12 cellular contexts compared by ENCODE assay signal in the genomic region with DNA sequence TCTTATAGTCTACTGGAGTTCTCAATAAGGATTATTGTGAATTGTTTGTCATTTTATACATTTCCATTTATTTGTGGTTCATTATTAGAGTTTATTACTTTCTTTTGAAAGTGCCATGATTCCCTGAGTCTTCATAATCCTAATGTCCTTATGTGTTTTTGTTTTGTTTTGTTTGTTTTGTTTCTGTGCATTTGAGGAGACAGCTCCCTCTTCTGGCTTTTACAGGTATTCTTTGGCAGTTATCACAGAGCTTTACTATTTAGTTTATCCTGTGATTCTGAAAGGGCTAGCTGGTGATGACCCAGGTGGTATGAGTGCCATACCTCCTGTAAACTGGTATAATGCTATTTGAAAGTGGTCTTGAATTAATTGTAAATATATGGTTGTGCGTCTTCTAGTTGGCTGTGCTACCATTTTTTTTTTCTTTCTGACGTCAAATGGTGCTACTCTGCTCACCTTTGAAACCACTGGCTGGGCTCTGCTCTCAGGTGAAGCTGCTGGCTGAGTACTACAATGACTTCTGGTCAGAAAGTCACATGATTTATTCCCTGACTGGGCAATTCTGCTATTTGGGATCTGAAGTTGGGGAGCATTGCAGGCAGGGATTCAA.
DNase-seq lines count a peak whose midpoint lies in the region; ATAC-seq and TF ChIP-seq lines count a peak whose summit lies in the region.
"Had no signal": no experiment of that assay in that cellular context is flagged by ENCODE, and none has a peak within 500 bp of the region (broad histone marks: within the 10 kb centered on the region; RNA-seq: fewer than 3 reads in every experiment).

No MANE protein-coding gene starts in this region.

- H3K4me1 ChIP-seq in BE2C (no peaks in the 10 kb centered on the region), GM23338 (ENCODE audit: insufficient read depth) (no peaks in the 10 kb centered on the region), OCI-LY3 (ENCODE audit: low read length) (no peaks in the 10 kb centered on the region)

- H3K27ac ChIP-seq in GM23338 (ENCODE audit: low read depth): no peak overlapping the region
- no peak overlapping the region for H3K27ac ChIP-seq in OCI-LY3 (ENCODE audit: low read length)

- peak; percentile 20 for DNase-seq in BE2C
- peak; percentile 66 for DNase-seq in GM23338 (ENCODE audit: low spot score)
- peak; percentile 54 for DNase-seq in fibroblast of pulmonary artery (ENCODE audit: low read depth)
- no peak for DNase-seq in islet precursor cell
- DNase-seq in NK-92 (lab: John Stamatoyannopoulos, UW; ENCODE audit: unreplicated experiment): no peak
- no peak for DNase-seq in NCI-H2196 treated with DMSO at 0.1 percent for 48 hours (lab: John Stamatoyannopoulos, UW; ENCODE audit: unreplicated experiment)
- no peak for DNase-seq in DMS79 (lab: John Stamatoyannopoulos, UW)
- DNase-seq: activated naive CD8-positive, alpha-beta T cell treated with anti-CD3 and anti-CD28 coated beads for 36 hours; GF-D8; naive B cell; NCI-H1092 had no signal

- H3K27me3 ChIP-seq in BE2C (no peaks in the 10 kb centered on the region), GM23338 (ENCODE audit: insufficient read depth) (no peaks in the 10 kb centered on the region), OCI-LY3 (ENCODE audit: low read depth, low read length) (no peaks in the 10 kb centered on the region)

- H3K9me3 Mint-ChIP-seq in GM23338: no peaks in the 10 kb centered on the region

- no peaks in the 10 kb centered on the region for H3K4me1 Mint-ChIP-seq in GM23338
- H3K4me1 Mint-ChIP-seq: activated naive CD8-positive, alpha-beta T cell treated with anti-CD3 and anti-CD28 coated beads for 36 hours; naive B cell had no signal

- no peak overlapping the region for H3K4me3 Mint-ChIP-seq in GM23338
- H3K4me3 Mint-ChIP-seq: activated naive CD8-positive, alpha-beta T cell treated with anti-CD3 and anti-CD28 coated beads for 36 hours; naive B cell had no signal

- H3K9ac ChIP-seq in OCI-LY3 (ENCODE audit: low read length): no peak overlapping the region

- peak; percentile 68 for ATAC-seq in GM23338

- no peak overlapping the region for H3K27ac Mint-ChIP-seq in GM23338
- H3K27ac Mint-ChIP-seq: activated naive CD8-positive, alpha-beta T cell treated with anti-CD3 and anti-CD28 coated beads for 36 hours; naive B cell had no signal

- H3K79me2 ChIP-seq in GM23338 (replicated peaks; ENCODE audit: insufficient read depth): no peaks in the 10 kb centered on the region
- H3K79me2 ChIP-seq in OCI-LY3 (ENCODE audit: low read length): no peaks in the 10 kb centered on the region

- H3K27me3 Mint-ChIP-seq in GM23338 (ENCODE audit: insufficient read depth, low read depth, poor library complexity): no peaks in the 10 kb centered on the region
- H3K27me3 Mint-ChIP-seq: activated naive CD8-positive, alpha-beta T cell treated with anti-CD3 and anti-CD28 coated beads for 36 hours; naive B cell had no signal

- H4K20me1 ChIP-seq in GM23338 (replicated peaks; ENCODE audit: insufficient read depth) (no peaks in the 10 kb centered on the region), OCI-LY3 (ENCODE audit: insufficient read depth, low read length) (no peaks in the 10 kb centered on the region)

- no peaks in the 10 kb centered on the region for H3K9me2 ChIP-seq in GM23338 (ENCODE audit: insufficient read depth)

- H3K4me3 ChIP-seq in BE2C (ENCODE audit: low read depth, low read length) (no peak overlapping the region), GM23338 (no peak overlapping the region), OCI-LY3 (ENCODE audit: low read length) (no peak overlapping the region), fibroblast of pulmonary artery (replicated peaks; ENCODE audit: low read depth, low read length) (no peak overlapping the region)

- H3K36me3 Mint-ChIP-seq in GM23338 (ENCODE audit: low read depth): no peaks in the 10 kb centered on the region
- H3K36me3 Mint-ChIP-seq: activated naive CD8-positive, alpha-beta T cell treated with anti-CD3 and anti-CD28 coated beads for 36 hours; naive B cell had no signal

- H2AFZ ChIP-seq in GM23338 (no peak overlapping the region), OCI-LY3 (ENCODE audit: low read depth, low read length) (no peak overlapping the region)

- no peaks in the 10 kb centered on the region for H3K36me3 ChIP-seq in BE2C
- no peaks in the 10 kb centered on the region for H3K36me3 ChIP-seq in GM23338 (ENCODE audit: insufficient read depth)
- H3K36me3 ChIP-seq in OCI-LY3 (replicated peaks; ENCODE audit: low read depth, low read length): no peaks in the 10 kb centered on the region

- TF ChIP-seq CTCF in BE2C (IDR thresholded peaks at IDR 0.05; ENCODE audit: low read depth, low read length) (peak; percentile 85), GM23338 (conservative IDR thresholded peaks at IDR 0.05; ENCODE audit: low read depth in 2 of 2) (peak; percentile 71 to 90), OCI-LY3 (IDR thresholded peaks at IDR 0.05; ENCODE audit: low read depth, low read length) (peak; percentile 55), fibroblast of pulmonary artery (IDR thresholded peaks at IDR 0.05; ENCODE audit: low read length, missing control alignments) (peak; percentile 74)

- no peaks in the 10 kb centered on the region for H3K9me3 ChIP-seq in BE2C
- H3K9me3 ChIP-seq in OCI-LY3 (ENCODE audit: insufficient read depth, low read length): no peaks in the 10 kb centered on the region

- no peaks in the 10 kb centered on the region for H3F3A ChIP-seq in GM23338 (replicated peaks; ENCODE audit: low read depth)

- no peak overlapping the region for H3K4me2 ChIP-seq in GM23338
- no peak overlapping the region for H3K4me2 ChIP-seq in OCI-LY3 (ENCODE audit: low read length)

TF ChIP-seq in GM23338, 12 proteins besides CTCF, POLR2A, EP300 and RAD21 (continues in another document):
- TF ChIP-seq JUNB (IDR thresholded peaks at IDR 0.05; ENCODE audit: unreplicated experiment) (no peak), ETS1 (IDR thresholded peaks at IDR 0.05) (no peak), ZNF462 (CRISPR knock-in tag; IDR thresholded peaks at IDR 0.05) (no peak)

Comparison
In these comparisons a context has a peak if more than half of its experiments do, and no peak if none do; other contexts are left out.
1. DNase-seq: peak in BE2C (single experiment), GM23338 (single experiment) and fibroblast of pulmonary artery (single experiment); none in islet precursor cell (single experiment), NK-92 (single experiment), NCI-H2196 treated with DMSO at 0.1 percent for 48 hours (single experiment) and DMS79 (single experiment).
2. Peak in every context shown above with its lines, with median percentiles within 50 percentile points of each other: CTCF ChIP-seq.